In genomic region chr16:83393196-83393981, GRCh38 we compare ENCODE assay signal across 14 cellular contexts.
DNase-seq lines count a peak whose midpoint lies in the region; ATAC-seq, FAIRE-seq and TF ChIP-seq lines count a peak whose summit lies in the region.
"Had no signal": no experiment of that assay in that cellular context is flagged by ENCODE, and none has a peak within 500 bp of the region (broad histone marks: within the 10 kb centered on the region; RNA-seq: fewer than 3 reads in every experiment).

No MANE protein-coding gene starts in this region.

- H3K79me2 ChIP-seq in H9 (ENCODE audit: insufficient read depth, low read length) (no peaks in the 10 kb centered on the region), GM12878 (ENCODE audit: control insufficient read depth, insufficient read depth, low read length) (no peaks in the 10 kb centered on the region)

- no peaks in the 10 kb centered on the region for H3K36me3 ChIP-seq in GM12878 (ENCODE audit: control insufficient read depth in 2 of 2, insufficient read depth in 2 of 2, low read length in 1 of 2)

- RAD21 ChIA-PET in GM12878 (lab: Charles Lee; ENCODE audit: unreplicated experiment): no interaction called here

- no peak overlapping the region for H3K9ac ChIP-seq in H9 (ENCODE audit: extremely low read depth, insufficient read length, low read length)
- H3K9ac ChIP-seq in GM12878 (ENCODE audit: control insufficient read depth, insufficient read depth, low read length): no peak overlapping the region

- no peaks in the 10 kb centered on the region for H3K4me1 Mint-ChIP-seq in H9
- no peaks in the 10 kb centered on the region for H3K4me1 Mint-ChIP-seq in activated naive CD4-positive, alpha-beta T cell treated with anti-CD3 and anti-CD28 coated beads for 36 hours (ENCODE audit: low read depth)
- H3K4me1 Mint-ChIP-seq: CD8-positive, alpha-beta memory T cell had no signal

- H2BK15ac ChIP-seq in H9 (ENCODE audit: low read depth, low read length): no peak overlapping the region

- ATAC-seq in GM12878: no peak

- H3K36me3 Mint-ChIP-seq in H9 (ENCODE audit: insufficient read depth in 1 of 3, low read depth in 3 of 3): no peaks in the 10 kb centered on the region; a peak in 1 of 7 replicates
- H3K36me3 Mint-ChIP-seq in activated naive CD4-positive, alpha-beta T cell treated with anti-CD3 and anti-CD28 coated beads for 36 hours (ENCODE audit: low read depth): no peaks in the 10 kb centered on the region
- H3K36me3 Mint-ChIP-seq: CD8-positive, alpha-beta memory T cell had no signal

- no peak overlapping the region for H3K56ac ChIP-seq in H9 (ENCODE audit: insufficient read length, low read depth, low read length)

- intact Hi-C loops in GM12878 (cut with micrococcal nuclease; ENCODE audit: unreplicated experiment): loop anchor here (10.0 kb wide), 1 partner anchor 59 kb away; no protein-coding TSS in a partner anchor
- intact Hi-C loops in activated naive CD4-positive, alpha-beta T cell treated with anti-CD3 and anti-CD28 coated beads for 36 hours (cut with micrococcal nuclease): no loop called here

- no peak overlapping the region for H2AFZ ChIP-seq in H9 (ENCODE audit: low read length)
- H2AFZ ChIP-seq in GM12878 (ENCODE audit: control insufficient read depth, low read depth, low read length): no peak overlapping the region

- no TSS peak for BruUV-seq in GM12878 (replicated peaks; lab: Mats Ljungman, UMichigan)

- no peak for TF ChIP-seq POLR2A in GM12878 (IDR thresholded peaks at IDR 0.05; ENCODE audit: low read depth, low read length)

- no peak overlapping the region for H3K14ac ChIP-seq in H9 (ENCODE audit: insufficient read depth, low read length)

- in situ Hi-C loops in GM12878 (cut with MboI): no loop called here

- H4K8ac ChIP-seq in H9 (replicated peaks; ENCODE audit: insufficient read length, low read depth, low read length): no peak overlapping the region

- DNase-seq in AG20443 (ENCODE audit: low spot score) (peak; percentile 56), H9 (no peak), GM12878 (ENCODE audit: low read depth, low spot score) (no peak), lung microvascular endothelial cell (ENCODE audit: low read depth in 2 of 2) (peak; percentile 37 to 72), COLO668 (lab: John Stamatoyannopoulos, UW; ENCODE audit: unreplicated experiment) (no peak), NCI-H2196 treated with DMSO at 0.1 percent for 48 hours (lab: John Stamatoyannopoulos, UW; ENCODE audit: unreplicated experiment) (no peak), putamen (ENCODE audit: low spot score) (no peak)
- no peak for DNase-seq in activated naive CD4-positive, alpha-beta T cell treated with anti-CD3 and anti-CD28 coated beads for 36 hours
- DNase-seq: CD8-positive, alpha-beta memory T cell; effector memory CD4-positive, alpha-beta T cell; NCI-H1105; NCI-H82 had no signal

- no peaks in the 10 kb centered on the region for H3K79me1 ChIP-seq in H9 (ENCODE audit: insufficient read depth, low read depth, low read length, poor library complexity, severe bottlenecking)

- no peak for FAIRE-seq in GM12878 (lab: Jason Lieb, UNC)
- FAIRE-seq: GM12892 had no signal

- H3K18ac ChIP-seq in H9 (ENCODE audit: insufficient read length, low read depth, low read length): no peak overlapping the region

- TF ChIP-seq EP300 in GM12878 (IDR thresholded peaks at IDR 0.05; ENCODE audit: borderline replicate concordance in 1 of 2, control insufficient read depth in 1 of 2, low read depth in 2 of 2, low read length in 2 of 2): no peak

- H2BK120ac ChIP-seq in H9 (ENCODE audit: low read depth, low read length, poor library complexity, severe bottlenecking): no peak overlapping the region

- H4K91ac ChIP-seq in H9 (ENCODE audit: insufficient read length, low read depth, low read length): no peak overlapping the region

- H3K4me1 ChIP-seq in H9 (ENCODE audit: insufficient read depth, low read length) (no peaks in the 10 kb centered on the region), GM12878 (ENCODE audit: control insufficient read depth, insufficient read depth, low read length) (no peaks in the 10 kb centered on the region)

- no peaks in the 10 kb centered on the region for H3K23me2 ChIP-seq in H9 (ENCODE audit: insufficient read length, low read depth, low read length, poor library complexity, severe bottlenecking)

- POLR2A ChIA-PET in GM12878 (lab: Charles Lee): no interaction called here

- H4K5ac ChIP-seq in H9 (ENCODE audit: insufficient read length, low read depth, low read length): no peak overlapping the region

- H2AK5ac ChIP-seq in H9 (ENCODE audit: insufficient read length, low read length): no peak overlapping the region

- H4K20me1 ChIP-seq in H9 (ENCODE audit: control insufficient read depth, insufficient read depth, insufficient read length) (no peaks in the 10 kb centered on the region), GM12878 (ENCODE audit: control insufficient read depth, insufficient read depth) (no peaks in the 10 kb centered on the region)

- WGBS in H9 (ENCODE audit: extremely low coverage, insufficient read length, low lambda C conversion rate): no CpG with 5 or more reads among the region's 6 CpGs
- 14% methylated on average over 6 of the region's 6 CpGs for WGBS in GM12878 (ENCODE audit: insufficient coverage, insufficient replicate concordance, low lambda C conversion rate, missing lambda C conversion rate)

- H3K23ac ChIP-seq in H9 (ENCODE audit: insufficient read length, low read depth, low read length): no peak overlapping the region

- H3K4me2 ChIP-seq in H9 (ENCODE audit: insufficient read depth, insufficient read length, low read length): no peak overlapping the region
- H3K4me2 ChIP-seq in GM12878 (ENCODE audit: control insufficient read depth, insufficient read depth): no peak overlapping the region

- peaks cover 4 to 5% of the 10 kb centered on the region in 2 experiments for H3K9me3 Mint-ChIP-seq in H9
- peaks cover 6% of the 10 kb centered on the region for H3K9me3 Mint-ChIP-seq in activated naive CD4-positive, alpha-beta T cell treated with anti-CD3 and anti-CD28 coated beads for 36 hours

- TF ChIP-seq CTCF in H9 (conservative IDR thresholded peaks at IDR 0.05) (peak; percentile 40; the same call in 2 of the 3 replicates), GM12878 (IDR thresholded peaks at IDR 0.05 in 2 of 3, conservative IDR thresholded peaks at IDR 0.05 in 1 of 3; ENCODE audit: control insufficient read depth in 2 of 3, extremely low read depth in 1 of 3, insufficient read depth in 1 of 3, low read depth in 3 of 3, low read length in 3 of 3) (0 out of 6 replicates have a peak, but pooled peaks of 1 of the 3 experiments have one; percentile 6)

- H2BK12ac ChIP-seq in H9 (ENCODE audit: insufficient read length, low read depth, low read length): no peak overlapping the region

- no peak for TF ChIP-seq RAD21 in GM12878 (IDR thresholded peaks at IDR 0.05; ENCODE audit: insufficient read depth, low read depth, low read length)

- no peak overlapping the region for H3T11ph ChIP-seq in H9 (ENCODE audit: low read length)

- H3K27ac ChIP-seq in H9 (ENCODE audit: insufficient read length, low read depth, low read length) (no peak overlapping the region), GM12878 (ENCODE audit: control insufficient read depth, insufficient read depth) (no peak overlapping the region)
- H3K27ac ChIP-seq: skin epidermis had no signal

- H3K4me3 ChIP-seq in GM12878: no peak overlapping the region
- H3K4me3 ChIP-seq: skin epidermis had no signal

- no peaks in the 10 kb centered on the region for H3K27me3 ChIP-seq in H9 (ENCODE audit: insufficient read depth, low read length)
- H3K27me3 ChIP-seq in GM12878 (replicated peaks in 1 of 2; ENCODE audit: control insufficient read depth in 2 of 2, insufficient read depth in 2 of 2, low read length in 1 of 2): no peaks in the 10 kb centered on the region

- H3K27ac Mint-ChIP-seq in H9: no peak overlapping the region
- no peak overlapping the region for H3K27ac Mint-ChIP-seq in activated naive CD4-positive, alpha-beta T cell treated with anti-CD3 and anti-CD28 coated beads for 36 hours
- H3K27ac Mint-ChIP-seq: CD8-positive, alpha-beta memory T cell had no signal

- no peak overlapping the region for H2BK20ac ChIP-seq in H9 (ENCODE audit: low read depth, low read length, poor library complexity, severe bottlenecking)

- H3K9me3 ChIP-seq in H9 (ENCODE audit: control insufficient read depth, low read depth, low read length) (no peaks in the 10 kb centered on the region), GM12878 (replicated peaks; ENCODE audit: control insufficient read depth, insufficient read depth, low read length) (no peaks in the 10 kb centered on the region)

- H2BK5ac ChIP-seq in H9 (ENCODE audit: insufficient read length, low read length): no peak overlapping the region

- SMC1A ChIA-PET in GM12878 (lab: Charles Lee; ENCODE audit: uncharacterized antibody, unreplicated experiment): no interaction called here

- CTCF ChIA-PET in GM12878 (lab: Yijun Ruan, JAX): no interaction called here
- CTCF ChIA-PET in activated naive CD4-positive, alpha-beta T cell treated with anti-CD3 and anti-CD28 coated beads for 36 hours (lab: Charles Lee): interaction anchor here (0.5 to 1.0 kb wide), 2 partner anchors 174 to 1129 kb away, joined by 3 read pairs; no protein-coding TSS in a partner anchor

- H3K27me3 Mint-ChIP-seq in H9 (ENCODE audit: low read depth): peaks cover 5% of the 10 kb centered on the region
- peaks cover 2% of the 10 kb centered on the region for H3K27me3 Mint-ChIP-seq in activated naive CD4-positive, alpha-beta T cell treated with anti-CD3 and anti-CD28 coated beads for 36 hours (ENCODE audit: low read depth)

- H3K4ac ChIP-seq in H9 (ENCODE audit: low read depth, low read length): no peak overlapping the region

- no peak overlapping the region for H3K4me3 Mint-ChIP-seq in H9
- no peak overlapping the region for H3K4me3 Mint-ChIP-seq in activated naive CD4-positive, alpha-beta T cell treated with anti-CD3 and anti-CD28 coated beads for 36 hours
- H3K4me3 Mint-ChIP-seq: CD8-positive, alpha-beta memory T cell had no signal

TF ChIP-seq in GM12878, 131 proteins besides CTCF, POLR2A, EP300 and RAD21:
- TF ChIP-seq DPF2 (IDR thresholded peaks at IDR 0.05) (no peak), ZNF24 (IDR thresholded peaks at IDR 0.05) (peak; percentile 27; the same call in 1 of the 2 replicates), HDAC6 (IDR thresholded peaks at IDR 0.05; ENCODE audit: unreplicated experiment) (no peak)

Comparison
In these comparisons a context has a peak if more than half of its experiments do, and no peak if none do; other contexts are left out.
1. DNase-seq: peak in AG20443 (single experiment) and lung microvascular endothelial cell (2 of 2); none in H9 (single experiment), GM12878 (single experiment), activated naive CD4-positive, alpha-beta T cell treated with anti-CD3 and anti-CD28 coated beads for 36 hours (single experiment), COLO668 (single experiment), NCI-H2196 treated with DMSO at 0.1 percent for 48 hours (single experiment) and putamen (single experiment).